ENCODE assay signal across 8 cellular contexts in genomic region chr1:28087614-28088167, GRCh38. TPM values are rescaled to one million over a fixed set of nuclear protein-coding genes. Genes with fewer than 3 reads are reported as not detected.
DNase-seq lines count a peak whose midpoint lies in the region; ATAC-seq and TF ChIP-seq lines count a peak whose summit lies in the region.

No MANE protein-coding gene starts in this region.

- H3K4me3 Mint-ChIP-seq in activated T-cell treated with anti-CD3 and anti-CD28 coated beads, Interleukin-2, amount 50 U/mL, for 24 hours: peak overlapping the region; percentile 94

- peak overlapping the region; percentile 46 for H2AFZ ChIP-seq in ACC112 (ENCODE audit: low read length, unreplicated experiment)

- no peaks in the 10 kb centered on the region for H3K36me3 ChIP-seq in ACC112 (ENCODE audit: insufficient read depth, low read length)

- H3K27ac ChIP-seq in ACC112 (ENCODE audit: low read depth, low read length) (peak overlapping the region; percentile 65), foreskin keratinocyte (peak overlapping the region; percentile 31)

- H3K27me3 ChIP-seq in ACC112 (ENCODE audit: insufficient read depth, low read length) (no peaks in the 10 kb centered on the region), foreskin keratinocyte (no peaks in the 10 kb centered on the region)

- peaks cover 16% of the 10 kb centered on the region for H3K36me3 Mint-ChIP-seq in activated T-cell treated with anti-CD3 and anti-CD28 coated beads, Interleukin-2, amount 50 U/mL, for 24 hours (ENCODE audit: low read depth)

- DNase-seq in HuH-7 (ENCODE audit: low spot score) (peak; percentile 7), foreskin keratinocyte (no peak), pons (ENCODE audit: low spot score) (peak; percentile 54)
- DNase-seq in activated T-cell treated with anti-CD3 and anti-CD28 coated beads, Interleukin-2, amount 50 U/mL, for 24 hours: peak; percentile 46
- no peak for DNase-seq in activated CD4-positive, CD25-positive, alpha-beta regulatory T cell treated with anti-CD3 and anti-CD28 coated beads, Interleukin-2, amount 50 U/mL, for 72 hours

- H3K4me1 ChIP-seq in ACC112 (ENCODE audit: control insufficient read depth, insufficient read depth, low read length, unreplicated experiment): peaks cover 22% of the 10 kb centered on the region
- H3K4me1 ChIP-seq in foreskin keratinocyte: peaks cover 3% of the 10 kb centered on the region

- H3K4me3 ChIP-seq in ACC112 (ENCODE audit: low read depth, low read length) (peak overlapping the region; percentile 84), GM08714 (ENCODE audit: low read length) (peak overlapping the region; percentile 76)

- H3K79me2 ChIP-seq in ACC112 (ENCODE audit: control insufficient read depth, insufficient read depth, low read length, unreplicated experiment): peaks cover 54% of the 10 kb centered on the region

- ATAC-seq in foreskin keratinocyte (no peak), GM21381 (IDR thresholded peaks at IDR 0.05; ENCODE audit: unreplicated experiment) (no peak)

- peak overlapping the region; percentile 97 for H3K27ac Mint-ChIP-seq in activated T-cell treated with anti-CD3 and anti-CD28 coated beads, Interleukin-2, amount 50 U/mL, for 24 hours

- H3K27me3 Mint-ChIP-seq in activated T-cell treated with anti-CD3 and anti-CD28 coated beads, Interleukin-2, amount 50 U/mL, for 24 hours: peaks cover 2% of the 10 kb centered on the region

- peak; percentile 51 for TF ChIP-seq CTCF in foreskin keratinocyte (conservative IDR thresholded peaks at IDR 0.05)

- H3K4me1 Mint-ChIP-seq in activated T-cell treated with anti-CD3 and anti-CD28 coated beads, Interleukin-2, amount 50 U/mL, for 24 hours (ENCODE audit: low read depth): peaks cover 43% of the 10 kb centered on the region

- H3K9me3 Mint-ChIP-seq in activated T-cell treated with anti-CD3 and anti-CD28 coated beads, Interleukin-2, amount 50 U/mL, for 24 hours: no peaks in the 10 kb centered on the region

RNA-seq across cellular contexts. Expression of gene EYA3, which starts 0.7 kb away (rescaled TPM):
- total RNA-seq in foreskin keratinocyte: 20.3 and 21.5 TPM in 2 replicates
- polyA plus RNA-seq in foreskin keratinocyte: 5.5 and 6.5 TPM in 2 replicates

Comparison
In these comparisons a context has a peak if more than half of its experiments do, and no peak if none do; other contexts are left out.
1. DNase-seq: peak in HuH-7 (single experiment), activated T-cell treated with anti-CD3 and anti-CD28 coated beads, Interleukin-2, amount 50 U/mL, for 24 hours (single experiment) and pons (single experiment); none in foreskin keratinocyte (0 of 2) and activated CD4-positive, CD25-positive, alpha-beta regulatory T cell treated with anti-CD3 and anti-CD28 coated beads, Interleukin-2, amount 50 U/mL, for 72 hours (single experiment).